Comparison of ENCODE assay signal across 10 cellular contexts in the genomic region with DNA sequence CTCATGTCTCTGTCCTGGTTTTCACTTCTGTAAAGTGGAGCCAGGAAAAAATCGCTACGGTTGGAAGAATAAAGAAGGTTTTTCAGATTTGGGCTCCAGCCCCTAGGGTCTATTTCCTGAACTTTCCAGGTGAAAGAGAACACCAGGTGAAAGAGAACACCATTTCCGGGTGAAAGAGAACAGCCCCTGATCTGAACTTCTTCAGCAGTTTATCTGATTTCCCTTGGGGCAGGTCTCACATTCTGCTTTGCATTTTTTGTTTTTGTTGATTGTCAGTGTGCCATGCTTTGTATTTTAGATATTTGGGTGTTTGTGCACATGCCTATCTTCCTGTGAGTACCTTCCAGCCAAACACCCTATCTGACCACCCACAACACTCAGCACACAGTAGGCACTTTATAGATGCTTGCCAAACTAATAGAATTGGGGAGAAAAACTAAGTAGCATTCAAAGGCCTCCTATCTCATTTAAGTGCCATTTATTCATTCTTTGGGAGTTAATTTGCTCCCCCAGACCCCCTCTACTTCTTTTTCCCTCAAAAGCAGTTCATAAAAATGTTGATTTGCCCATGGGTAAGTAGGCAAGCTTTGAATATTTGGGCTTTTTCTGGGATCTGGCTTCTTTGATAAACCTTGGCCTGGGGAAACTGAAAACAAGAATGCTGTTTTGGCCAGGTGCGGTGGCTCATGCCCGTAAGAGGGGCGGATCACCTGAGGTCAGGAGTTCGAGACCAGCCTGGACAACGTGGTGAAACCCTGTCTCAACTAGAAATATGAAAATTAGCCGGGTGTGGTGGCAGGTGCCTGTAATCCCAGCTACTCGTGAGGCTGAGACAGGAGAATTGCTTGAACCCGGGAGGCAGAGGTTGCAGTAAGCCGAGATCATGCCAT. TPM values are rescaled to one million over a fixed set of nuclear protein-coding genes. Genes with fewer than 3 reads are reported as not detected.
A peak's percentile ranks its signal among the peaks of the same experiment; 100 is the strongest.
DNase-seq lines count a peak whose midpoint lies in the region; ATAC-seq and TF ChIP-seq lines count a peak whose summit lies in the region.
"Had no signal": no experiment of that assay in that cellular context is flagged by ENCODE, and none has a peak within 500 bp of the region (broad histone marks: within the 10 kb centered on the region; RNA-seq: fewer than 3 reads in every experiment).

No MANE protein-coding gene starts in this region.

- BruUV-seq in A673 (replicated peaks; lab: Mats Ljungman, UMichigan), result TSS peak; percentile 39

- H3K9me3 ChIP-seq in A673 (ENCODE audit: low read depth, low read length, poor library complexity, severe bottlenecking) (no peaks in the 10 kb centered on the region), HUES6 (ENCODE audit: control insufficient read depth, insufficient read depth, low read depth, low read length) (no peaks in the 10 kb centered on the region)

- H3K4me3 ChIP-seq in A673 (ENCODE audit: low read depth, low read length, poor library complexity, severe bottlenecking) (peak overlapping the region; percentile 67), HUES6 (ENCODE audit: low read depth, low read length) (peak overlapping the region; percentile 83), choroid plexus epithelial cell (ENCODE audit: low read depth, low read length) (peak overlapping the region; percentile 71)

- TF ChIP-seq CTCF in A673 (conservative IDR thresholded peaks at IDR 0.05; ENCODE audit: low read depth, low read length) (no peak), choroid plexus epithelial cell (conservative IDR thresholded peaks at IDR 0.05; ENCODE audit: low read depth, low read length) (no peak), nephron (IDR thresholded peaks at IDR 0.05; ENCODE audit: unreplicated experiment in 3 of 3) (no peak)

- H3K27me3 ChIP-seq in A673 (replicated peaks; ENCODE audit: insufficient read depth, low read depth, low read length, poor library complexity), result no peaks in the 10 kb centered on the region
- H3K27me3 ChIP-seq in HUES6 (ENCODE audit: control insufficient read depth, insufficient read depth, low read length), result peaks cover 52% of the 10 kb centered on the region

- CTCF ChIA-PET in A673 (lab: Charles Lee) (interaction anchor here (0.6 to 1.4 kb wide), 6 partner anchors 19 to 476 kb away, joined by 3 to 6 read pairs (median 4); no protein-coding TSS in a partner anchor), HEK293T (lab: Yijun Ruan, JAX) (interaction anchor here (1.2 to 1.6 kb wide), 2 partner anchors 10 to 28 kb away, joined by 5 to 6 read pairs; no protein-coding TSS in a partner anchor)

- no peak overlapping the region for H3K27ac Mint-ChIP-seq in nephron
- H3K27ac Mint-ChIP-seq: CD4-positive, CD25-positive, alpha-beta regulatory T cell; stimulated activated naive B cell treated with anti-CD40 and anti-IgM and Interleukin-4, amounts not matched to agents 10 μg/mL and 1 μg/mL and 100 μg/mL, for 72 hours had no signal

- H3K36me3 ChIP-seq in A673 (ENCODE audit: insufficient read depth, low read length, poor library complexity, severe bottlenecking) (no peaks in the 10 kb centered on the region), HUES6 (ENCODE audit: control insufficient read depth, insufficient read depth, low read length) (no peaks in the 10 kb centered on the region)

- peaks cover 76% of the 10 kb centered on the region for H3K27me3 Mint-ChIP-seq in nephron (ENCODE audit: low read depth)

- H3K36me3 Mint-ChIP-seq in nephron (ENCODE audit: low read depth), result no peaks in the 10 kb centered on the region
- H3K36me3 Mint-ChIP-seq: stimulated activated naive B cell treated with anti-CD40 and anti-IgM and Interleukin-4, amounts not matched to agents 10 μg/mL and 1 μg/mL and 100 μg/mL, for 72 hours had no signal

- no peak for DNase-seq in A673 (ENCODE audit: low spot score)
- no peak for DNase-seq in choroid plexus epithelial cell (ENCODE audit: low read depth)
- DNase-seq in Ammon's horn (ENCODE audit: low spot score), result no peak
- DNase-seq in HEK293T (ENCODE audit: extremely low spot score), result no peak
- DNase-seq in activated CD8-positive, alpha-beta memory T cell treated with anti-CD3 and anti-CD28 coated beads, Interleukin-2, amount 50 U/mL, for 48 hours, result no peak
- DNase-seq: CD4-positive, CD25-positive, alpha-beta regulatory T cell; stimulated activated naive B cell treated with anti-CD40 and anti-IgM and Interleukin-4, amounts not matched to agents 10 μg/mL and 1 μg/mL and 100 μg/mL, for 72 hours had no signal

- peaks cover 3% of the 10 kb centered on the region for H3K9me3 Mint-ChIP-seq in nephron
- H3K9me3 Mint-ChIP-seq: stimulated activated naive B cell treated with anti-CD40 and anti-IgM and Interleukin-4, amounts not matched to agents 10 μg/mL and 1 μg/mL and 100 μg/mL, for 72 hours had no signal

- H3K4me1 ChIP-seq in A673 (ENCODE audit: insufficient read depth, low read length, poor library complexity, severe bottlenecking) (peaks cover 51% of the 10 kb centered on the region), HUES6 (ENCODE audit: control insufficient read depth, insufficient read depth, low read length) (peaks cover 15% of the 10 kb centered on the region)

- POLR2A ChIA-PET in A673 (lab: Charles Lee; ENCODE audit: low non-redundant PET), result no interaction called here
- POLR2A ChIA-PET in HEK293T (lab: Yijun Ruan, JAX), result no interaction called here

- H3K9ac ChIP-seq in HUES6 (ENCODE audit: low read length), result no peak overlapping the region

- peaks cover 72% of the 10 kb centered on the region for H3K4me1 Mint-ChIP-seq in nephron

- H3K27ac ChIP-seq in A673 (ENCODE audit: low read depth, low read length, poor library complexity, severe bottlenecking), result peak overlapping the region; percentile 88
- no peak overlapping the region for H3K27ac ChIP-seq in HUES6 (ENCODE audit: low read depth, low read length)

- intact Hi-C loops in A673 (cut with micrococcal nuclease; ENCODE audit: unreplicated experiment), result no loop called here

- ATAC-seq in GM21515 (IDR thresholded peaks at IDR 0.05; ENCODE audit: unreplicated experiment), result no peak

- peak overlapping the region; percentile 84 to 89 (median 85) for H3K4me3 Mint-ChIP-seq in nephron
- H3K4me3 Mint-ChIP-seq: stimulated activated naive B cell treated with anti-CD40 and anti-IgM and Interleukin-4, amounts not matched to agents 10 μg/mL and 1 μg/mL and 100 μg/mL, for 72 hours had no signal

TF ChIP-seq in HEK293T, 16 proteins besides CTCF, POLR2A, EP300 and RAD21:
- TF ChIP-seq FOXK2 (IDR thresholded peaks at IDR 0.05), result no peak
- TF ChIP-seq L3MBTL2 (conservative IDR thresholded peaks at IDR 0.05), result no peak
- TF ChIP-seq ARNT (IDR thresholded peaks at IDR 0.05), result no peak
- no peak for TF ChIP-seq ELF4 (IDR thresholded peaks at IDR 0.05)
- TF ChIP-seq BHLHE40 (IDR thresholded peaks at IDR 0.05; ENCODE audit: borderline replicate concordance), result no peak
- no peak for TF ChIP-seq FOXM1 (IDR thresholded peaks at IDR 0.05; ENCODE audit: borderline replicate concordance)
- TF ChIP-seq ZNF384 (IDR thresholded peaks at IDR 0.05), result no peak
- TF ChIP-seq SUZ12 (IDR thresholded peaks at IDR 0.05), result no peak
- no peak for TF ChIP-seq SP1 (IDR thresholded peaks at IDR 0.05)
- TF ChIP-seq HDGF (IDR thresholded peaks at IDR 0.05; ENCODE audit: borderline replicate concordance), result no peak
- TF ChIP-seq TARDBP (IDR thresholded peaks at IDR 0.05), result no peak
- TF ChIP-seq, protein P1, sequence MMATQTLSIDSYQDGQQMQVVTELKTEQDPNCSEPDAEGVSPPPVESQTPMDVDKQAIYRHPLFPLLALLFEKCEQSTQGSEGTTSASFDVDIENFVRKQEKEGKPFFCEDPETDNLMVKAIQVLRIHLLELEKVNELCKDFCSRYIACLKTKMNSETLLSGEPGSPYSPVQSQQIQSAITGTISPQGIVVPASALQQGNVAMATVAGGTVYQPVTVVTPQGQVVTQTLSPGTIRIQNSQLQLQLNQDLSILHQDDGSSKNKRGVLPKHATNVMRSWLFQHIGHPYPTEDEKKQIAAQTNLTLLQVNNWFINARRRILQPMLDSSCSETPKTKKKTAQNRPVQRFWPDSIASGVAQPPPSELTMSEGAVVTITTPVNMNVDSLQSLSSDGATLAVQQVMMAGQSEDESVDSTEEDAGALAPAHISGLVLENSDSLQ (IDR thresholded peaks at IDR 0.05), result no peak
- no peak for TF ChIP-seq NFRKB (IDR thresholded peaks at IDR 0.05)
- TF ChIP-seq LEF1 (IDR thresholded peaks at IDR 0.05; ENCODE audit: borderline replicate concordance), result no peak
- TF ChIP-seq CTBP1 (IDR thresholded peaks at IDR 0.05; ENCODE audit: borderline replicate concordance), result no peak
- no peak for TF ChIP-seq FOXA1 (IDR thresholded peaks at IDR 0.05)

RNA-seq across cellular contexts. Expression of a gene that starts 2.2 kb away (rescaled TPM):
- 48.2 and 51.2 TPM in 2 replicates for total RNA-seq in A673 (2021)

RNA-seq across cellular contexts. Expression of a gene that starts 34.2 kb away (rescaled TPM):
- 402 and 517 TPM in 2 replicates for total RNA-seq in A673 (2021)
